8 cellular contexts compared by ENCODE assay signal in genomic region chrX:49761481-49761880, GRCh38.
DNase-seq lines count a peak whose midpoint lies in the region; TF ChIP-seq lines count a peak whose summit lies in the region.

No MANE protein-coding gene starts in this region.

- no peaks in the 10 kb centered on the region for H3K36me3 ChIP-seq in ascending aorta

- no peaks in the 10 kb centered on the region for H3K36me3 Mint-ChIP-seq in immature natural killer cell

- H3K27ac ChIP-seq in ascending aorta = no peak overlapping the region

- peak; percentile 0 for DNase-seq in DMS153 treated with DMSO at 0.1 percent for 48 hours (lab: John Stamatoyannopoulos, UW; ENCODE audit: unreplicated experiment)
- DNase-seq in DMS153 (lab: John Stamatoyannopoulos, UW) = no peak
- DNase-seq in Jurkat, Clone E6-1 (ENCODE audit: low read depth, low spot score) = peak; percentile 3
- DNase-seq in ascending aorta (ENCODE audit: low spot score in 2 of 2) = no peak
- DNase-seq in myocyte (ENCODE audit: low read depth) = peak; percentile 11
- DNase-seq in NCI-H510A (lab: John Stamatoyannopoulos, UW) = no peak
- DNase-seq in H4 (ENCODE audit: low spot score) = no peak
- DNase-seq in immature natural killer cell = no peak

- no peak overlapping the region for H3K27ac Mint-ChIP-seq in immature natural killer cell

- H3K27me3 ChIP-seq in ascending aorta = no peaks in the 10 kb centered on the region

- no peak overlapping the region for H3K4me3 ChIP-seq in Jurkat, Clone E6-1 (ENCODE audit: low read length)
- no peak overlapping the region for H3K4me3 ChIP-seq in ascending aorta

- peaks cover 5 to 6% (median 5%) of the 10 kb centered on the region in 3 donors for H3K27me3 Mint-ChIP-seq in immature natural killer cell (ENCODE audit: low read depth in 3 of 3)

- intact Hi-C loops in ascending aorta (cut with DNase I) = no loop called here

- no peaks in the 10 kb centered on the region for H3K9me3 ChIP-seq in ascending aorta

- H3K9me3 Mint-ChIP-seq in immature natural killer cell = no peaks in the 10 kb centered on the region

- no peaks in the 10 kb centered on the region for H3K4me1 Mint-ChIP-seq in immature natural killer cell

- H3K4me1 ChIP-seq in ascending aorta = no peaks in the 10 kb centered on the region

- peak in 2 of 3 experiments; percentile 18 to 36 for TF ChIP-seq CTCF in ascending aorta (IDR thresholded peaks at IDR 0.05)

- no peak overlapping the region for H3K4me3 Mint-ChIP-seq in immature natural killer cell

Comparison
In these comparisons a context has a peak if more than half of its experiments do, and no peak if none do; other contexts are left out.
1. DNase-seq: peak in DMS153 treated with DMSO at 0.1 percent for 48 hours (single experiment), Jurkat, Clone E6-1 (single experiment) and myocyte (single experiment); none in DMS153 (single experiment), ascending aorta (0 of 2), NCI-H510A (single experiment), H4 (single experiment) and immature natural killer cell (0 of 3).